ENCODE assay signal across 1 cellular context in the genomic region with DNA sequence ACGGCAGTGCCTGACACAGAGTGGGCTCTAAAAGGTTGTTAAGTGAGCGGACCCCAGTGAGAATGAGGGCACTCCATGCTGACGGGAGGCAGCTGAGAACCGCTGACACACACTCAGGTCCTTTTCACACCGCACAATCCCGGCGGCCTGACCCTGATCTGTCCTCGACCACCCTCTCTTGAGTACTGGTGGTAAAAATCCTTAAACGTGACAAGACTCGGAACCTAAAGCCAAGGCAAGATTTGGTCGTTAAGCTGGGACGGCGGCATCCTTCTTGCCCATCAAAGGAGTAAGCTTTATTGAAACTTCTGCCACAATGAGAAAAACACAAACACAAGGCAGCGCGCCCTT.
TF ChIP-seq lines count a peak whose summit lies in the region.

No MANE protein-coding gene starts in this region.

TF ChIP-seq in GM12878, 131 proteins besides CTCF, POLR2A, EP300 and RAD21 (continued from another document):
- no peak for TF ChIP-seq RELB (IDR thresholded peaks at IDR 0.05; ENCODE audit: low read depth)
- TF ChIP-seq NR2C2 (IDR thresholded peaks at IDR 0.05; ENCODE audit: borderline replicate concordance, control insufficient read depth, insufficient read length, low read depth), result no peak
- TF ChIP-seq, protein P1, sequence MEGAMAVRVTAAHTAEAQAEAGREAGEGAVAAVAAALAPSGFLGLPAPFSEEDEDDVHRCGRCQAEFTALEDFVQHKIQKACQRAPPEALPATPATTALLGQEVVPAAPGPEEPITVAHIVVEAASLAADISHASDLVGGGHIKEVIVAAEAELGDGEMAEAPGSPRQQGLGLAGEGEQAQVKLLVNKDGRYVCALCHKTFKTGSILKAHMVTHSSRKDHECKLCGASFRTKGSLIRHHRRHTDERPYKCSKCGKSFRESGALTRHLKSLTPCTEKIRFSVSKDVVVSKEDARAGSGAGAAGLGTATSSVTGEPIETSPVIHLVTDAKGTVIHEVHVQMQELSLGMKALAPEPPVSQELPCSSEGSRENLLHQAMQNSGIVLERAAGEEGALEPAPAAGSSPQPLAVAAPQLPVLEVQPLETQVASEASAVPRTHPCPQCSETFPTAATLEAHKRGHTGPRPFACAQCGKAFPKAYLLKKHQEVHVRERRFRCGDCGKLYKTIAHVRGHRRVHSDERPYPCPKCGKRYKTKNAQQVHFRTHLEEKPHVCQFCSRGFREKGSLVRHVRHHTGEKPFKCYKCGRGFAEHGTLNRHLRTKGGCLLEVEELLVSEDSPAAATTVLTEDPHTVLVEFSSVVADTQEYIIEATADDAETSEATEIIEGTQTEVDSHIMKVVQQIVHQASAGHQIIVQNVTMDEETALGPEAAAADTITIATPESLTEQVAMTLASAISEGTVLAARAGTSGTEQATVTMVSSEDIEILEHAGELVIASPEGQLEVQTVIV (IDR thresholded peaks at IDR 0.05; ENCODE audit: borderline replicate concordance, partially characterized antibody), result no peak
